ENCODE assay signal across 14 cellular contexts in genomic region chr7:21966271-21966670, GRCh38. TPM values are rescaled to one million over a fixed set of nuclear protein-coding genes. Genes with fewer than 3 reads are reported as not detected.
DNase-seq lines count a peak whose midpoint lies in the region; ATAC-seq and TF ChIP-seq lines count a peak whose summit lies in the region.
"Had no signal": no experiment of that assay in that cellular context is flagged by ENCODE, and none has a peak within 500 bp of the region (broad histone marks: within the 10 kb centered on the region; RNA-seq: fewer than 3 reads in every experiment).

No MANE protein-coding gene starts in this region.

- DNase-seq in NOMO-1 (lab: John Stamatoyannopoulos, UW; ENCODE audit: unreplicated experiment in 2 of 2) (peak; percentile 14 to 30), NOMO-1 treated with dmso at 0.1 percent for 144 hours (lab: John Stamatoyannopoulos, UW; ENCODE audit: unreplicated experiment) (no peak), suprapubic skin (ENCODE audit: low spot score in 2 of 2) (no peak), DMS114 treated with DMSO at 0.1 percent for 48 hours (lab: John Stamatoyannopoulos, UW; ENCODE audit: unreplicated experiment) (no peak), islet precursor cell (no peak)
- DNase-seq: 8988T; activated CD4-positive, alpha-beta T cell treated with anti-CD3 and anti-CD28 coated beads, Interleukin-2, amount 10 ng/mL, durations not matched to agents 7 days and 5 days; activated naive CD8-positive, alpha-beta T cell treated with anti-CD3 and anti-CD28 coated beads, Interleukin-2, amount 10 ng/mL, durations not matched to agents 7 days and 5 days; GDM1; NCI-H2107 had no signal

- no peaks in the 10 kb centered on the region for H3K9me3 ChIP-seq in suprapubic skin

- TF ChIP-seq CTCF in suprapubic skin (IDR thresholded peaks at IDR 0.05) = no peak

- no peaks in the 10 kb centered on the region for H3K27me3 Mint-ChIP-seq in stimulated activated memory B cell treated with anti-CD40 and anti-IgM and Interleukin-4, amounts not matched to agents 10 μg/mL and 1 μg/mL and 100 μg/mL, for 72 hours
- H3K27me3 Mint-ChIP-seq: stimulated activated naive CD8-positive, alpha-beta T cell treated with anti-CD3 and anti-CD28 coated beads, Interleukin-15, Interleukin-2, amounts not matched to agents 100 ng/mL and 50 ng/mL, for 24 hours had no signal

- WGBS in suprapubic skin = 74% methylated on average over 1 of the region's 1 CpG

- no peaks in the 10 kb centered on the region for H3K4me1 ChIP-seq in suprapubic skin

- TF ChIP-seq POLR2A in suprapubic skin (IDR thresholded peaks at IDR 0.05) = no peak

- no peak for TF ChIP-seq EP300 in suprapubic skin (IDR thresholded peaks at IDR 0.05)

- no peaks in the 10 kb centered on the region for H3K9me3 Mint-ChIP-seq in stimulated activated memory B cell treated with anti-CD40 and anti-IgM and Interleukin-4, amounts not matched to agents 10 μg/mL and 1 μg/mL and 100 μg/mL, for 72 hours
- H3K9me3 Mint-ChIP-seq: activated CD4-positive, alpha-beta T cell treated with anti-CD3 and anti-CD28 coated beads, Interleukin-2, amount 10 ng/mL, durations not matched to agents 7 days and 5 days; activated naive CD8-positive, alpha-beta T cell treated with anti-CD3 and anti-CD28 coated beads, Interleukin-2, amount 10 ng/mL, durations not matched to agents 7 days and 5 days; stimulated activated naive CD8-positive, alpha-beta T cell treated with anti-CD3 and anti-CD28 coated beads, Interleukin-15, Interleukin-2, amounts not matched to agents 100 ng/mL and 50 ng/mL, for 24 hours had no signal

- H3K4me1 Mint-ChIP-seq in stimulated activated memory B cell treated with anti-CD40 and anti-IgM and Interleukin-4, amounts not matched to agents 10 μg/mL and 1 μg/mL and 100 μg/mL, for 72 hours = peaks cover 42% of the 10 kb centered on the region

- no peak overlapping the region for H3K4me3 ChIP-seq in suprapubic skin

- H3K27ac Mint-ChIP-seq in stimulated activated memory B cell treated with anti-CD40 and anti-IgM and Interleukin-4, amounts not matched to agents 10 μg/mL and 1 μg/mL and 100 μg/mL, for 72 hours = peak overlapping the region; percentile 66
- H3K27ac Mint-ChIP-seq: activated CD4-positive, alpha-beta T cell treated with anti-CD3 and anti-CD28 coated beads, Interleukin-2, amount 10 ng/mL, durations not matched to agents 7 days and 5 days; activated naive CD8-positive, alpha-beta T cell treated with anti-CD3 and anti-CD28 coated beads, Interleukin-2, amount 10 ng/mL, durations not matched to agents 7 days and 5 days; stimulated activated naive CD8-positive, alpha-beta T cell treated with anti-CD3 and anti-CD28 coated beads, Interleukin-15, Interleukin-2, amounts not matched to agents 100 ng/mL and 50 ng/mL, for 24 hours had no signal

- ATAC-seq in HG02588 (IDR thresholded peaks at IDR 0.05; ENCODE audit: unreplicated experiment) (peak; percentile 80), HG03432 (IDR thresholded peaks at IDR 0.05; ENCODE audit: unreplicated experiment) (peak; percentile 90)
- peak; percentile 97 for ATAC-seq in stimulated activated memory B cell treated with anti-CD40 and anti-IgM and Interleukin-4, amounts not matched to agents 10 μg/mL and 1 μg/mL and 100 μg/mL, for 72 hours

- H3K36me3 ChIP-seq in suprapubic skin = no peaks in the 10 kb centered on the region

- no peaks in the 10 kb centered on the region for H3K27me3 ChIP-seq in suprapubic skin

- peak overlapping the region; percentile 26 for H3K4me3 Mint-ChIP-seq in stimulated activated memory B cell treated with anti-CD40 and anti-IgM and Interleukin-4, amounts not matched to agents 10 μg/mL and 1 μg/mL and 100 μg/mL, for 72 hours
- H3K4me3 Mint-ChIP-seq: activated CD4-positive, alpha-beta T cell treated with anti-CD3 and anti-CD28 coated beads, Interleukin-2, amount 10 ng/mL, durations not matched to agents 7 days and 5 days; activated naive CD8-positive, alpha-beta T cell treated with anti-CD3 and anti-CD28 coated beads, Interleukin-2, amount 10 ng/mL, durations not matched to agents 7 days and 5 days; stimulated activated naive CD8-positive, alpha-beta T cell treated with anti-CD3 and anti-CD28 coated beads, Interleukin-15, Interleukin-2, amounts not matched to agents 100 ng/mL and 50 ng/mL, for 24 hours had no signal

- H3K27ac ChIP-seq in suprapubic skin = no peak overlapping the region

- H3K36me3 Mint-ChIP-seq in stimulated activated memory B cell treated with anti-CD40 and anti-IgM and Interleukin-4, amounts not matched to agents 10 μg/mL and 1 μg/mL and 100 μg/mL, for 72 hours = no peaks in the 10 kb centered on the region
- H3K36me3 Mint-ChIP-seq: activated naive CD8-positive, alpha-beta T cell treated with anti-CD3 and anti-CD28 coated beads, Interleukin-2, amount 10 ng/mL, durations not matched to agents 7 days and 5 days had no signal

RNA-seq across cellular contexts. Expression of gene CDCA7L, which starts 20.6 kb away (rescaled TPM):
- 100 to 1,000 TPM in 1 of 4 donors, 10 to 100 TPM in 3; 26.2 to 138 (median 44.0) TPM for total RNA-seq in suprapubic skin

Comparison
In these comparisons a context has a peak if more than half of its experiments do, and no peak if none do; other contexts are left out.
1. DNase-seq: peak in NOMO-1 (2 of 2); none in NOMO-1 treated with dmso at 0.1 percent for 144 hours (single experiment), suprapubic skin (0 of 2), DMS114 treated with DMSO at 0.1 percent for 48 hours (single experiment) and islet precursor cell (single experiment).
2. Peak in every context shown above with its lines, with median percentiles within 50 percentile points of each other: ATAC-seq.